7 cellular contexts compared by ENCODE assay signal in the genomic region with DNA sequence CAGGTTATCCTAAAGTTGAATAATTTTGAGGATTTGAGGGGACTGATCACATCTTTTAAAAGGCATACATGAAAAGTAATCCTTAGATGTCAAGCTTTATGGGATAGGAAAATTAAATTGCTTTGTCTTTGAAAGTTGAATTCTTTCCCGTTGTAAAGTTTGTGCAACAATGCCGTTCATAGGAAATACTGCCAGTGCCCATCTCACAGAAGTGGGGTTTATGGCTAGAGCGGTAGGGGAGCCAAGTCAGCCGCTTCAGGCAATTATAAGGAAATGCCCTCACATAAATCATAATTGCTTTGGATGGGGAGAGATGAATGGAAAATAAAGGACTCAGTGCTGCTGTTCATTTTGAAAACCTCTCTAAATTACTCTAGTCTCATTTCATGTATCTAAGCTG. TPM values are rescaled to one million over a fixed set of nuclear protein-coding genes. Genes with fewer than 3 reads are reported as not detected.
A peak's percentile ranks its signal among the peaks of the same experiment; 100 is the strongest.
DNase-seq lines count a peak whose midpoint lies in the region; ATAC-seq and FAIRE-seq lines count a peak whose summit lies in the region.

No MANE protein-coding gene starts in this region.

- H3K4me3 ChIP-seq in SK-N-MC: no peak overlapping the region

- no peak overlapping the region for H3K9ac ChIP-seq in SK-N-MC (ENCODE audit: insufficient read length)

- ATAC-seq in left colon (peak; percentile 82), GM21381 (IDR thresholded peaks at IDR 0.05; ENCODE audit: unreplicated experiment) (no peak)
- no peak for ATAC-seq in stimulated activated memory B cell treated with anti-CD40 and anti-IgM and Interleukin-4, amounts not matched to agents 10 μg/mL and 1 μg/mL and 100 μg/mL, for 72 hours

- peaks cover 40% of the 10 kb centered on the region for H3K36me3 ChIP-seq in SK-N-MC (ENCODE audit: insufficient read depth, low read length)

- peaks cover 24% of the 10 kb centered on the region for H3K4me1 Mint-ChIP-seq in stimulated activated memory B cell treated with anti-CD40 and anti-IgM and Interleukin-4, amounts not matched to agents 10 μg/mL and 1 μg/mL and 100 μg/mL, for 72 hours

- no peaks in the 10 kb centered on the region for H3K9me3 Mint-ChIP-seq in stimulated activated memory B cell treated with anti-CD40 and anti-IgM and Interleukin-4, amounts not matched to agents 10 μg/mL and 1 μg/mL and 100 μg/mL, for 72 hours

- H3K36me3 Mint-ChIP-seq in stimulated activated memory B cell treated with anti-CD40 and anti-IgM and Interleukin-4, amounts not matched to agents 10 μg/mL and 1 μg/mL and 100 μg/mL, for 72 hours: peaks cover 49% of the 10 kb centered on the region

- H3K27me3 Mint-ChIP-seq in stimulated activated memory B cell treated with anti-CD40 and anti-IgM and Interleukin-4, amounts not matched to agents 10 μg/mL and 1 μg/mL and 100 μg/mL, for 72 hours: no peaks in the 10 kb centered on the region

- DNase-seq in GM19239 (ENCODE audit: insufficient read length, low spot score): no peak
- DNase-seq in SK-N-MC (ENCODE audit: low read depth, low spot score): no peak
- peak; percentile 22 to 60 for DNase-seq in left colon
- DNase-seq in SHP77 treated with DMSO at 0.1 percent for 48 hours (lab: John Stamatoyannopoulos, UW): no peak
- DNase-seq in OCI-M2 (lab: John Stamatoyannopoulos, UW; ENCODE audit: unreplicated experiment): no peak

- intact Hi-C loops in left colon (cut with DNase I, micrococcal nuclease): no loop called here

- peak overlapping the region; percentile 80 for H3K27ac Mint-ChIP-seq in stimulated activated memory B cell treated with anti-CD40 and anti-IgM and Interleukin-4, amounts not matched to agents 10 μg/mL and 1 μg/mL and 100 μg/mL, for 72 hours

- H3K27ac ChIP-seq in SK-N-MC: peak overlapping the region; percentile 75; the same call in 1 of the 2 replicates

- peak; percentile 74 for FAIRE-seq in GM19239 (lab: Jason Lieb, UNC)

- H3K9me3 ChIP-seq in SK-N-MC (ENCODE audit: low read depth, low read length): no peaks in the 10 kb centered on the region

- H3K4me3 Mint-ChIP-seq in stimulated activated memory B cell treated with anti-CD40 and anti-IgM and Interleukin-4, amounts not matched to agents 10 μg/mL and 1 μg/mL and 100 μg/mL, for 72 hours: no peak overlapping the region

RNA-seq across cellular contexts. Expression of a gene that starts 18.1 kb away (rescaled TPM):
- 10 to 100 TPM; 44.4 to 58.8 TPM for total RNA-seq in left colon

RNA-seq across cellular contexts. Expression of a gene that starts 18.4 kb away (rescaled TPM):
- total RNA-seq in left colon: 10 to 100 TPM; 33.9 to 45.3 TPM

Comparison
In these comparisons a context has a peak if more than half of its experiments do, and no peak if none do; other contexts are left out.
1. DNase-seq: peak in left colon (2 of 2); none in GM19239 (single experiment), SK-N-MC (single experiment), SHP77 treated with DMSO at 0.1 percent for 48 hours (single experiment) and OCI-M2 (single experiment).